ENCODE assay signal across 8 cellular contexts in the genomic region with DNA sequence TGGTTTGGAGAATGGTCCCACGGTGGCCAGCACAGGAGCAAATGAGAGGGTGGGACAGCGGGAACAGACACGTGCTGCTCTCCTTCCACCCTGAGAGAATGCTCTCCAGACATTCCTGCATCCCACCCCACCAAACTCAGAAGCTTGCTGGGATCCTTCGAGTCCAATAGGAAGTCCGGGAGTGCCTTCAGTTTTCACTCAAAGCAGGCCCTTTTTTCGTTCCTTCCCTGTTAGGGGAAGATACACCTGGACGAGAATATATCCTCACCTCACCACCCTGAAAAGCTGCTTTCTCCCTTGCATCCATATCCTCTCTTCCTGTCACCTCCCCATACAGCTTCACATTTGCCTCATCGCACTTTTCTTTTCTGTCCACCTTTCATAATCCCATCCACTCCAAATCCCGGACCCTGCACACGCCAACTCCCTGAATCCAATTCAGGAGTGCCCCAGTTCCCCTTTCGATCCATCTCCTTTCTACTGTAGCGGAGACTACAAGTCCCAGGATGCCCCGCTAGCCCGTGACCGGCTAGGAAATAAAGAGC. TPM values are rescaled to one million over a fixed set of nuclear protein-coding genes. Genes with fewer than 3 reads are reported as not detected.
DNase-seq lines count a peak whose midpoint lies in the region; ATAC-seq and TF ChIP-seq lines count a peak whose summit lies in the region.

No MANE protein-coding gene starts in this region.

- H3K27ac ChIP-seq in layer of hippocampus (ENCODE audit: low read depth, low read length), result peak overlapping the region; percentile 99

- TF ChIP-seq CTCF in type B pancreatic cell (conservative IDR thresholded peaks at IDR 0.05), result no peak

- no peaks in the 10 kb centered on the region for H3K27me3 Mint-ChIP-seq in activated naive CD4-positive, alpha-beta T cell treated with anti-CD3 and anti-CD28 coated beads, Interleukin-2, amount 50 U/mL, for 24 hours
- H3K27me3 Mint-ChIP-seq in activated T-helper 2 cell treated with anti-CD3 and anti-CD28 coated beads, Interferon-gamma antibody, Interleukin-2, Interleukin-4, amounts not matched to agents 10 μg/mL and 5 μg/mL and 100 μg/mL, durations not matched to agents 14 hours and 24 hours and 36 hours (ENCODE audit: low read depth), result peaks cover 3% of the 10 kb centered on the region
- no peaks in the 10 kb centered on the region for H3K27me3 Mint-ChIP-seq in type B pancreatic cell

- peak overlapping the region; percentile 84 for H3K4me3 Mint-ChIP-seq in activated naive CD4-positive, alpha-beta T cell treated with anti-CD3 and anti-CD28 coated beads, Interleukin-2, amount 50 U/mL, for 24 hours
- H3K4me3 Mint-ChIP-seq in activated T-helper 2 cell treated with anti-CD3 and anti-CD28 coated beads, Interferon-gamma antibody, Interleukin-2, Interleukin-4, amounts not matched to agents 10 μg/mL and 5 μg/mL and 100 μg/mL, durations not matched to agents 14 hours and 24 hours and 36 hours (ENCODE audit: low read depth), result peak overlapping the region; percentile 95
- H3K4me3 Mint-ChIP-seq in type B pancreatic cell, result peak overlapping the region; percentile 94

- intact Hi-C loops in activated T-helper 2 cell treated with anti-CD3 and anti-CD28 coated beads, Interferon-gamma antibody, Interleukin-2, Interleukin-4, amounts not matched to agents 10 μg/mL and 5 μg/mL and 100 μg/mL, durations not matched to agents 14 hours and 24 hours and 36 hours (cut with micrococcal nuclease), result loop anchor here (1.0 to 5.0 kb wide), 3 partner anchors 16 to 646 kb away; a partner anchor contains a TSS

- H3K27ac Mint-ChIP-seq in activated naive CD4-positive, alpha-beta T cell treated with anti-CD3 and anti-CD28 coated beads, Interleukin-2, amount 50 U/mL, for 24 hours, result peak overlapping the region; percentile 53
- H3K27ac Mint-ChIP-seq in activated T-helper 2 cell treated with anti-CD3 and anti-CD28 coated beads, Interferon-gamma antibody, Interleukin-2, Interleukin-4, amounts not matched to agents 10 μg/mL and 5 μg/mL and 100 μg/mL, durations not matched to agents 14 hours and 24 hours and 36 hours, result peak overlapping the region; percentile 85
- H3K27ac Mint-ChIP-seq in type B pancreatic cell, result peak overlapping the region; percentile 96

- H3K36me3 Mint-ChIP-seq in activated naive CD4-positive, alpha-beta T cell treated with anti-CD3 and anti-CD28 coated beads, Interleukin-2, amount 50 U/mL, for 24 hours, result no peaks in the 10 kb centered on the region
- H3K36me3 Mint-ChIP-seq in activated T-helper 2 cell treated with anti-CD3 and anti-CD28 coated beads, Interferon-gamma antibody, Interleukin-2, Interleukin-4, amounts not matched to agents 10 μg/mL and 5 μg/mL and 100 μg/mL, durations not matched to agents 14 hours and 24 hours and 36 hours (ENCODE audit: low read depth), result no peaks in the 10 kb centered on the region
- H3K36me3 Mint-ChIP-seq in type B pancreatic cell, result no peaks in the 10 kb centered on the region

- no peak for ATAC-seq in GM21786 (IDR thresholded peaks at IDR 0.05; ENCODE audit: unreplicated experiment)
- ATAC-seq in GM19455 (IDR thresholded peaks at IDR 0.05; ENCODE audit: unreplicated experiment), result no peak
- no peak for ATAC-seq in HG03439 (IDR thresholded peaks at IDR 0.05; ENCODE audit: unreplicated experiment)

- no peak for DNase-seq in activated naive CD4-positive, alpha-beta T cell (lab: John Stamatoyannopoulos, UW)
- no peak for DNase-seq in activated T-helper 2 cell treated with anti-CD3 and anti-CD28 coated beads, Interferon-gamma antibody, Interleukin-2, Interleukin-4, amounts not matched to agents 10 μg/mL and 5 μg/mL and 100 μg/mL, durations not matched to agents 14 hours and 24 hours and 36 hours (ENCODE audit: low spot score)
- DNase-seq in type B pancreatic cell (ENCODE audit: extremely low spot score, unreplicated experiment), result no peak

- peaks cover 29% of the 10 kb centered on the region for H3K4me1 Mint-ChIP-seq in activated naive CD4-positive, alpha-beta T cell treated with anti-CD3 and anti-CD28 coated beads, Interleukin-2, amount 50 U/mL, for 24 hours
- H3K4me1 Mint-ChIP-seq in activated T-helper 2 cell treated with anti-CD3 and anti-CD28 coated beads, Interferon-gamma antibody, Interleukin-2, Interleukin-4, amounts not matched to agents 10 μg/mL and 5 μg/mL and 100 μg/mL, durations not matched to agents 14 hours and 24 hours and 36 hours (ENCODE audit: low read depth), result peaks cover 46% of the 10 kb centered on the region
- peaks cover 63% of the 10 kb centered on the region for H3K4me1 Mint-ChIP-seq in type B pancreatic cell (ENCODE audit: unreplicated experiment)

- no peaks in the 10 kb centered on the region for H3K27me3 ChIP-seq in layer of hippocampus (ENCODE audit: control insufficient read depth, insufficient read depth, low read length)

- H3K9me3 Mint-ChIP-seq in activated naive CD4-positive, alpha-beta T cell treated with anti-CD3 and anti-CD28 coated beads, Interleukin-2, amount 50 U/mL, for 24 hours, result no peaks in the 10 kb centered on the region
- H3K9me3 Mint-ChIP-seq in activated T-helper 2 cell treated with anti-CD3 and anti-CD28 coated beads, Interferon-gamma antibody, Interleukin-2, Interleukin-4, amounts not matched to agents 10 μg/mL and 5 μg/mL and 100 μg/mL, durations not matched to agents 14 hours and 24 hours and 36 hours, result no peaks in the 10 kb centered on the region
- no peaks in the 10 kb centered on the region for H3K9me3 Mint-ChIP-seq in type B pancreatic cell

RNA-seq across cellular contexts. Expression of a gene that starts 2.4 kb away (rescaled TPM):
- not detected in 2 replicates for total RNA-seq in activated T-helper 2 cell treated with anti-CD3 and anti-CD28 coated beads, Interferon-gamma antibody, Interleukin-2, Interleukin-4, amounts not matched to agents 10 μg/mL and 5 μg/mL and 100 μg/mL, durations not matched to agents 14 hours and 24 hours and 36 hours
- 1.8 and 2.9 TPM in 2 replicates for total RNA-seq in type B pancreatic cell (ENCODE audit: low replicate concordance)

RNA-seq across cellular contexts. Expression of a gene that starts 4.8 kb away (rescaled TPM):
- 9.4 and 11.0 TPM in 2 replicates for total RNA-seq in activated T-helper 2 cell treated with anti-CD3 and anti-CD28 coated beads, Interferon-gamma antibody, Interleukin-2, Interleukin-4, amounts not matched to agents 10 μg/mL and 5 μg/mL and 100 μg/mL, durations not matched to agents 14 hours and 24 hours and 36 hours
- total RNA-seq in type B pancreatic cell (ENCODE audit: low replicate concordance), result 47.8 and 58.0 TPM in 2 replicates

RNA-seq across cellular contexts. Expression of a gene that starts 33.1 kb away (rescaled TPM):
- total RNA-seq in activated T-helper 2 cell treated with anti-CD3 and anti-CD28 coated beads, Interferon-gamma antibody, Interleukin-2, Interleukin-4, amounts not matched to agents 10 μg/mL and 5 μg/mL and 100 μg/mL, durations not matched to agents 14 hours and 24 hours and 36 hours, result 0.05 and 0.16 TPM in 2 replicates
- total RNA-seq in type B pancreatic cell (ENCODE audit: low replicate concordance), result 10.9 and 65.8 TPM in 2 replicates

RNA-seq across cellular contexts. Expression of a gene that starts 45.6 kb away (rescaled TPM):
- total RNA-seq in activated T-helper 2 cell treated with anti-CD3 and anti-CD28 coated beads, Interferon-gamma antibody, Interleukin-2, Interleukin-4, amounts not matched to agents 10 μg/mL and 5 μg/mL and 100 μg/mL, durations not matched to agents 14 hours and 24 hours and 36 hours, result not detected in 2 replicates
- not detected in 2 replicates for total RNA-seq in type B pancreatic cell (ENCODE audit: low replicate concordance)

RNA-seq across cellular contexts. Expression of a gene that starts 52.6 kb away (rescaled TPM):
- not detected in 2 replicates for total RNA-seq in activated T-helper 2 cell treated with anti-CD3 and anti-CD28 coated beads, Interferon-gamma antibody, Interleukin-2, Interleukin-4, amounts not matched to agents 10 μg/mL and 5 μg/mL and 100 μg/mL, durations not matched to agents 14 hours and 24 hours and 36 hours
- total RNA-seq in type B pancreatic cell (ENCODE audit: low replicate concordance), result 0.17 TPM in 1 of 2 replicates, not detected in the other

Comparison
In these comparisons a context has a peak if more than half of its experiments do, and no peak if none do; other contexts are left out.
1. RNA of a gene that starts 33.1 kb away (total RNA-seq): 10.9 to 65.8 TPM in type B pancreatic cell; 0.05 to 0.16 TPM in activated T-helper 2 cell treated with anti-CD3 and anti-CD28 coated beads, Interferon-gamma antibody, Interleukin-2, Interleukin-4, amounts not matched to agents 10 μg/mL and 5 μg/mL and 100 μg/mL, durations not matched to agents 14 hours and 24 hours and 36 hours; every median in the first group is over 10 times any median in the second.
2. Peak in every context shown above with its lines, with median percentiles within 50 percentile points of each other: H3K27ac Mint-ChIP-seq and H3K4me3 Mint-ChIP-seq.